ENCODE assay signal across 8 cellular contexts in genomic region chrX:119468186-119468929, GRCh38. TPM values are rescaled to one million over a fixed set of nuclear protein-coding genes. Genes with fewer than 3 reads are reported as not detected.
A peak's percentile ranks its signal among the peaks of the same experiment; 100 is the strongest.
DNase-seq lines count a peak whose midpoint lies in the region; ATAC-seq and TF ChIP-seq lines count a peak whose summit lies in the region.

Gene SLC25A5 (plus strand): TSS chrX:119468444. CDS start chrX:119468516, 72 bp downstream.

- peaks cover 19% of the 10 kb centered on the region for H3K36me3 ChIP-seq in adipocyte (ENCODE audit: control insufficient read depth, insufficient read depth, low read length, severe bottlenecking)
- peaks cover 0 to 17% (median 3%) of the 10 kb centered on the region in 4 donors for H3K36me3 ChIP-seq in upper lobe of left lung

- TF ChIP-seq POLR2A in upper lobe of left lung (IDR thresholded peaks at IDR 0.05): peak; percentile 65 to 93 (median 88)

- intact Hi-C loops in cardiac septum (cut with DNase I) (no loop called here), posterior vena cava (cut with DNase I) (no loop called here)

- no peak for TF ChIP-seq EP300 in upper lobe of left lung (IDR thresholded peaks at IDR 0.05)

- H3K9ac ChIP-seq in adipocyte (ENCODE audit: low read length): peak within 1 kb of the TSS; percentile 92

- WGBS in upper lobe of left lung, 2 donors: 45% methylated on average over 60 of the region's 64 CpGs; no CpG with 5 or more reads in 1 of the 2 donors

- H3K4me1 ChIP-seq in adipocyte (ENCODE audit: control insufficient read depth, insufficient read depth, low read length) (peaks cover 5% of the 10 kb centered on the region), upper lobe of left lung (peaks cover 0 to 10% (median 2%) of the 10 kb centered on the region in 4 donors)

- peak; percentile 49 for DNase-seq in GM12864 (ENCODE audit: low read depth)
- DNase-seq in NCI-H1092 treated with DMSO at 0.1 percent for 48 hours (lab: John Stamatoyannopoulos, UW): peak; percentile 90
- peak; percentile 73 for DNase-seq in T follicular helper cell (ENCODE audit: low read depth)
- peak; percentile 87 for DNase-seq in adipocyte (ENCODE audit: low read depth)
- peak; percentile 91 for DNase-seq in cardiac septum (ENCODE audit: low spot score)
- peak; percentile 93 for DNase-seq in posterior vena cava (ENCODE audit: low spot score)
- DNase-seq in upper lobe of left lung: peak; percentile 92 to 96

- ATAC-seq in HG02610 (IDR thresholded peaks at IDR 0.05; ENCODE audit: unreplicated experiment) (peak; percentile 91), upper lobe of left lung (ENCODE audit: low FRiP score in 2 of 2) (peak; percentile 95 to 98)

- peak within 1 kb of the TSS; percentile 84 for H3K4me3 ChIP-seq in GM12864 (ENCODE audit: low read depth, low read length)
- H3K4me3 ChIP-seq in adipocyte (ENCODE audit: low read length): peak within 1 kb of the TSS; percentile 89
- peak within 1 kb of the TSS; percentile 68 to 87 (median 78) for H3K4me3 ChIP-seq in upper lobe of left lung

- TF ChIP-seq CTCF in GM12864 (IDR thresholded peaks at IDR 0.05; ENCODE audit: low read depth, low read length, missing control alignments): no peak
- TF ChIP-seq CTCF in upper lobe of left lung (IDR thresholded peaks at IDR 0.05): no peak

- peak within 1 kb of the TSS; percentile 94 to 98 (median 96) for H3K27ac ChIP-seq in upper lobe of left lung

- H3K27me3 ChIP-seq in adipocyte (replicated peaks; ENCODE audit: control insufficient read depth, insufficient read depth, low read length) (no peaks in the 10 kb centered on the region), upper lobe of left lung (no peaks in the 10 kb centered on the region)

- H3K9me3 ChIP-seq in adipocyte (ENCODE audit: control insufficient read depth, low read length): no peaks in the 10 kb centered on the region
- no peaks in the 10 kb centered on the region for H3K9me3 ChIP-seq in upper lobe of left lung

RNA-seq across cellular contexts. Expression of gene SLC25A5, which starts in this region (rescaled TPM):
- total RNA-seq in cardiac septum: 251 TPM
- total RNA-seq in posterior vena cava: 100 to 1,000 TPM; 134 to 150 TPM
- 100 to 1,000 TPM; 180 to 494 (median 325) TPM for total RNA-seq in upper lobe of left lung

Comparison
In these comparisons a context has a peak if more than half of its experiments do, and no peak if none do; other contexts are left out.
1. Peak in every context shown above with its lines: DNase-seq, ATAC-seq, H3K4me3 ChIP-seq and H3K27ac ChIP-seq.